24 cellular contexts compared by ENCODE assay signal in the genomic region with DNA sequence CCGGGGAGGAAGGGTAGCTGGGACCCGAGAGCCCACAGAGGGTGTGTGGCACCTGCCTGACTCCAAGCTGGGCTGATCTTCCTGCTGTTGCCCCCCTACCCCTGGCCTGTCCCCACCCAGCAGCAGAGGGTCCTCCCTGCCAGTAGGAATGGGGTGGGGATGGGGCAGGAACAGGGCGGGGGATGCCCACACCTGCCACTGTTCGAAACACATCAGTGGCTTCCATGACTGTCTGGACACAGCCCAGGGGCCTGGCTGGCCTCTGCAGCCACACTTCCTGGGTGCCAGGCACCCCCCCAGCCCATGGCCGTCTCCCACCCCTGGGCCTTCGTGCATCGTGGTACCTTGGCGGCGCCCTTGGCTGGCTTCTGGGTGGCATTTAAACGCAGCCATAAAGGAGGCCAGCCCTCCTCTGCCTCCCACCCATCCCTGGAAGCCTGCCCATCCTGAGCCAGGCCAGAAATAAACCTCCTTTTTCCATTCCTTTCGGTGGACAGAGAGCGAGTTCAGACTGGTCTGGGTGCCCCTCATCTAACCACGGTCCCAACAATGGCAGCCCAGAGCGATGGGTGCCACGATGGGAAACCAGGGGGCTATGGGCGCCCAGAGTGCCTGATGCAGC. TPM values are rescaled to one million over a fixed set of nuclear protein-coding genes. Genes with fewer than 3 reads are reported as not detected.
"Had no signal": no experiment of that assay in that cellular context is flagged by ENCODE, and none has a peak within 500 bp of the region (broad histone marks: within the 10 kb centered on the region; RNA-seq: fewer than 3 reads in every experiment).

No MANE protein-coding gene starts in this region.

- H3K36me3 ChIP-seq: heart left ventricle, neutrophil, ovary, thoracic aorta, upper lobe of left lung had no signal

- H3K4me3 ChIP-seq: heart left ventricle, lung, SK-N-MC, smooth muscle cell, thoracic aorta, upper lobe of left lung had no signal

- H3K27ac ChIP-seq: neutrophil, ovary, SK-N-MC, thoracic aorta, upper lobe of left lung, VCaP had no signal

- ATAC-seq: heart left ventricle, left lobe of liver had no signal

- H3K9me3 ChIP-seq: heart left ventricle, neutrophil, ovary, thoracic aorta, upper lobe of left lung had no signal

- DNase-seq: activated CD4-positive, alpha-beta T cell treated with anti-CD3 and anti-CD28 coated beads for 4 hours; activated CD4-positive, alpha-beta T cell treated with anti-CD3 and anti-CD28 coated beads, Interleukin-2, amount 50 U/mL, for 4 hours; activated effector memory CD4-positive, alpha-beta T cell treated with anti-CD3 and anti-CD28 coated beads, Interleukin-2, amount 50 U/mL, for 16 hours; activated naive CD4-positive, alpha-beta T cell treated with anti-CD3 and anti-CD28 coated beads, Interleukin-2, amount 50 U/mL, for 16 hours; amniotic stem cell; caudate nucleus; cortex of kidney; foreskin fibroblast; hypothalamus; immature natural killer cell; mesendoderm; ovary; stimulated activated naive CD4-positive, alpha-beta T cell; upper lobe of left lung had no signal

- H3K27me3 ChIP-seq: heart left ventricle, neutrophil, ovary, upper lobe of left lung had no signal

RNA-seq across cellular contexts. Expression of a gene that starts 0.7 kb away (rescaled TPM):
- total RNA-seq: mononuclear cell; T-helper 1 cell treated with Interleukin-12 subunit alpha and Interleukin-12 subunit beta and Interleukin-4 antibody, amounts not matched to agents 30 ng/mL and 1 ng/mL, for 36 hours had no signal
- polyA plus RNA-seq: immature natural killer cell had no signal
